ENCODE assay signal across 10 cellular contexts in the genomic region with DNA sequence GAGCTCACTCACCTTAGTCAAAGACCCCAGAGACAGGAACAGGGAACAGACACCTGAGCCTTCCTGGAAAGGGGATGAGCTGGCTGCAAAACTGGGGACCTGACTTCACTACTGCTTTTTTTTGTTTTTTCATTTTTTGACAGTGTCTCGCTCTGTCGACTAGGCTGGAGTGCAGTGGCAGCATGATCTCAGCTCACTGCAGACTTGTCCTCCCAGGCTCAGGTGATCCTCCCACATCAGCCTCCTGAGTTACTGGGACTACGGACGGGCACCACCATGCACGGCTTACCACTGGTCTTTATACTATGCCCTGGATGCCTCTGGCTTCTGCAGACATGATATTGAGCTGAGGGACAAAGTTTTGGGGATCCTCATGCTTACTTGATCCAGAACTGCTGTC.
"Had no signal": no experiment of that assay in that cellular context is flagged by ENCODE, and none has a peak within 500 bp of the region (broad histone marks: within the 10 kb centered on the region; RNA-seq: fewer than 3 reads in every experiment).

No MANE protein-coding gene starts in this region.

- H3K4me2 ChIP-seq: GM23338 had no signal

- H2AFZ ChIP-seq: GM23248, GM23338 had no signal

- ATAC-seq: GM23338, HCT116 had no signal

- FAIRE-seq: H54 had no signal

- H3K27ac ChIP-seq: GM23248 had no signal

- H3K9ac ChIP-seq: GM23248 had no signal

- H3K9me3 ChIP-seq: HAP-1 had no signal

- H3K4me3 ChIP-seq: GM23248, GM23338, HAP-1 had no signal

- DNase-seq: GM23248, GOT3, H7, H9, HCEC 1CT, HFFc6 had no signal

- H3K36me3 ChIP-seq: HAP-1 had no signal

- H3K27ac Mint-ChIP-seq: GM23338, H9, HFFc6 had no signal

- H3K4me1 ChIP-seq: HAP-1 had no signal

- H3K4me3 Mint-ChIP-seq: GM23338, H9, HFFc6 had no signal

- H3K9me3 Mint-ChIP-seq: GM23338, H9, HFFc6 had no signal
